7 cellular contexts compared by ENCODE assay signal in genomic region chr2:21814588-21815192, GRCh38.
"Had no signal": no experiment of that assay in that cellular context is flagged by ENCODE, and none has a peak within 500 bp of the region (broad histone marks: within the 10 kb centered on the region; RNA-seq: fewer than 3 reads in every experiment).

No MANE protein-coding gene starts in this region.

- H3K4me3 Mint-ChIP-seq: HFFc6 had no signal

- ATAC-seq: HCT116, K562 had no signal

- DNase-seq: GM23248, GOT3, H7, HFFc6, IMR-90 had no signal

- H3K27ac Mint-ChIP-seq: HFFc6 had no signal
